ENCODE assay signal across 1 cellular context in the genomic region with DNA sequence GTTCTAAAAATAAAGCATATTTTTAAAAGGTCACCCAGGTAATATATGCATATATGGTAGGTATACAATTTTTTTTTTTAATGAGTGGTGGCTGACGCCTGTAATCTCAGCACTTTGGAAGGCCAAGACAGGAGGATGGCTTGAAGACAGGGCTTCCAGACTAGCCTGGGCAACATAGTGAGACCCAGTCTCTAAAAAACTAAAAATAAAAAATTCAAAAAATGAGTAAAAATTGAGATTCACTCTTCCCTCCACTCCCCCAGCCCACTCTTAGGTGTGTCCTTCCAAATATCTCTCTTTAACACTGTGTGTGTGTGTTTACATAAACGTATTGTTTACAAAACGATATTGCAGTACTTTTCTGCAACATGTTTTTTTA.
TF ChIP-seq lines count a peak whose summit lies in the region.

No MANE protein-coding gene starts in this region.

TF ChIP-seq in GM12878, 131 proteins besides CTCF, POLR2A, EP300 and RAD21 (continued from another document):
- TF ChIP-seq, protein P1, sequence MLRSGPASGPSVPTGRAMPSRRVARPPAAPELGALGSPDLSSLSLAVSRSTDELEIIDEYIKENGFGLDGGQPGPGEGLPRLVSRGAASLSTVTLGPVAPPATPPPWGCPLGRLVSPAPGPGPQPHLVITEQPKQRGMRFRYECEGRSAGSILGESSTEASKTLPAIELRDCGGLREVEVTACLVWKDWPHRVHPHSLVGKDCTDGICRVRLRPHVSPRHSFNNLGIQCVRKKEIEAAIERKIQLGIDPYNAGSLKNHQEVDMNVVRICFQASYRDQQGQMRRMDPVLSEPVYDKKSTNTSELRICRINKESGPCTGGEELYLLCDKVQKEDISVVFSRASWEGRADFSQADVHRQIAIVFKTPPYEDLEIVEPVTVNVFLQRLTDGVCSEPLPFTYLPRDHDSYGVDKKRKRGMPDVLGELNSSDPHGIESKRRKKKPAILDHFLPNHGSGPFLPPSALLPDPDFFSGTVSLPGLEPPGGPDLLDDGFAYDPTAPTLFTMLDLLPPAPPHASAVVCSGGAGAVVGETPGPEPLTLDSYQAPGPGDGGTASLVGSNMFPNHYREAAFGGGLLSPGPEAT (IDR thresholded peaks at IDR 0.05; ENCODE audit: low read depth): no peak
- TF ChIP-seq ETV6 (conservative IDR thresholded peaks at IDR 0.05 in 1 of 2, IDR thresholded peaks at IDR 0.05 in 1 of 2; ENCODE audit: borderline replicate concordance in 1 of 2, low read depth in 1 of 2) (no peak), ZNF384 (IDR thresholded peaks at IDR 0.05; ENCODE audit: borderline replicate concordance, low read depth, low read length) (no peak), NFYA (IDR thresholded peaks at IDR 0.05; ENCODE audit: borderline replicate concordance, low read depth, low read length) (no peak), POLR2AphosphoS2 (IDR thresholded peaks at IDR 0.05; ENCODE audit: low read depth, low read length) (no peak), SRF (IDR thresholded peaks at IDR 0.05; ENCODE audit: low read depth in 2 of 2, low read length in 2 of 2) (no peak)
TF ChIP-seq in GM12878: peak in this region for 0.
